ENCODE assay signal across 13 cellular contexts in the genomic region with DNA sequence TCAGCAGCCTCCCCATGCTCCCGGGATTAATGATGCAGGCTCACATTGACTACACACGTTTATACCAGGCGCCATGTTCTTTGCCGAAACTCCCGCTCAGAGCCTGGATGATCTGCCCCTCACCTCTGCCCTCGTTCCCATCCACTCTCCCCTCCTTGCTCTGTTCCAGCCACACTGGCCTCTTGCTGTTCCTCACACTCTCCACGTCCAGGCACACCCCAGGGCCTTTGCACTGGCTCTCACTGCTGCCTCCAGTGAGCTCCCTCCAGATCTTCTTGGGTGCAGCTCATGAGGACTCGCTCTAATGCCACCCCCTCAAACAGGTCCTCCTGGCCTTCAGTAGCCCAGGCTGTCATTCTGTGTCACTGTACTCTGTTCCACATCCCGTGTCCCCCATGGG. TPM values are rescaled to one million over a fixed set of nuclear protein-coding genes. Genes with fewer than 3 reads are reported as not detected.
"Had no signal": no experiment of that assay in that cellular context is flagged by ENCODE, and none has a peak within 500 bp of the region (broad histone marks: within the 10 kb centered on the region; RNA-seq: fewer than 3 reads in every experiment).

No MANE protein-coding gene starts in this region.

- ATAC-seq: activated CD8-positive, alpha-beta T cell treated with anti-CD3 and anti-CD28 coated beads for 36 hours; naive thymus-derived CD8-positive, alpha-beta T cell had no signal

- H3K27me3 ChIP-seq: dorsolateral prefrontal cortex, hepatocyte, thyroid gland had no signal

- H3K9me3 ChIP-seq: thyroid gland had no signal

- H3K4me2 ChIP-seq: hepatocyte, SK-N-SH had no signal

- H3K4me3 Mint-ChIP-seq: activated CD8-positive, alpha-beta T cell treated with anti-CD3 and anti-CD28 coated beads for 36 hours; activated naive CD4-positive, alpha-beta T cell treated with anti-CD3 and anti-CD28 coated beads, Interleukin-2, amount 50 U/mL, for 24 hours; naive thymus-derived CD8-positive, alpha-beta T cell had no signal

- DNase-seq: activated CD8-positive, alpha-beta T cell treated with anti-CD3 and anti-CD28 coated beads for 36 hours; dorsolateral prefrontal cortex; naive thymus-derived CD8-positive, alpha-beta T cell; occipital lobe; SK-N-SH; small intestine; T-helper 1 cell; thyroid gland had no signal

- H3K4me3 ChIP-seq: hepatocyte, lung, thyroid gland had no signal

- H3K9me3 Mint-ChIP-seq: activated naive CD4-positive, alpha-beta T cell treated with anti-CD3 and anti-CD28 coated beads, Interleukin-2, amount 50 U/mL, for 24 hours had no signal

- H3K4me1 ChIP-seq: thyroid gland had no signal

- H3K9ac ChIP-seq: SK-N-SH had no signal

- H3K27ac ChIP-seq: hepatocyte, thyroid gland, VCaP had no signal

- H3K27me3 Mint-ChIP-seq: activated CD8-positive, alpha-beta T cell treated with anti-CD3 and anti-CD28 coated beads for 36 hours; activated naive CD4-positive, alpha-beta T cell treated with anti-CD3 and anti-CD28 coated beads, Interleukin-2, amount 50 U/mL, for 24 hours; naive thymus-derived CD8-positive, alpha-beta T cell had no signal

- H3K27ac Mint-ChIP-seq: activated CD8-positive, alpha-beta T cell treated with anti-CD3 and anti-CD28 coated beads for 36 hours; activated naive CD4-positive, alpha-beta T cell treated with anti-CD3 and anti-CD28 coated beads, Interleukin-2, amount 50 U/mL, for 24 hours had no signal

RNA-seq across cellular contexts. Expression of a gene that starts 39.2 kb away (rescaled TPM):
- total RNA-seq: mononuclear cell; naive thymus-derived CD8-positive, alpha-beta T cell; thyroid gland had no signal
